ENCODE assay signal across 8 cellular contexts in the genomic region with DNA sequence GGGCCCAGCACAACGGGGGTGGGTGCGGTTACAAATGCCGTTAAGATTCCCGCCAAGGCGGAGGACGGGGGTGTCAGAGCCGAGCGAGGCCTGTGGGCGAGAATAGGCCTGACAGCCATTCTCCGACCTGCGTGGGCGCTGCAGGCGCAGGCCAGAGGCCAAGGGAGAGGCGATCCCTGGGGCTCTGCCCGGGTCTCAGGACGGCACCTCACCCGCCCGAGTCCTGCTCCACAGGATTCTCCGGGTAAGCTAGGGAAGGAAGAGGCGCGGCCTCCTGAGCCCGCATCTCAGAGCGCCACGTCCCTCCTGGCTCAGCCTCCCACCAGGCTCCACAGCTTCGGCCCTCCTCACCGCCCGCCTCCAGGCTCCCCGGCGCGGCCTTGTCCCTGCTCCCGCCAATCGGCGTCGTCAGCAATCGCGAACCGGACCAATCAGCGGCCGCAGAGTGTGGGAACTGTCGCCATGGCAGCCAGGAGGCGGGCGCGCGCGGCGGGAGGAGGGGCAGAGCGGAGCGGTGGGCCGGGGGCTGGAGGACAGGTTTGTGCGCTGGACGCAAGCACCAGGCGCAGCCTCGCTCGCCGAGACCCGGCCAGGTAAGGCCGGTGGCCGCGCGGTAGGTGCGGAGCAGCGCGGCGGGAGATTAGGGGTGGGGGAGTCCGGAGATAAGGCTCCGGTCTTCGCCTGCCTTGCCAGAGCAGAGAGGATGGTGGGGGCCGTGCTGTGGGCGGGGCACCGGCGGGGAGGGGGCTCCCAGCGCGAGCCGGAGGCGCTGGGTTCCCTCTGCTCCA. TPM values are rescaled to one million over a fixed set of nuclear protein-coding genes. Genes with fewer than 3 reads are reported as not detected.
A peak's percentile ranks its signal among the peaks of the same experiment; 100 is the strongest.
DNase-seq lines count a peak whose midpoint lies in the region; ATAC-seq and TF ChIP-seq lines count a peak whose summit lies in the region.

A gene (plus strand): TSS at position 504 of the 788 bp plus-strand sequence. CDS start 18,585 bp downstream, outside the sequence.

- H3K79me2 ChIP-seq in PC-9 (ENCODE audit: low read depth): no peaks in the 10 kb centered on the region

- 0 out of 2 replicates have a peak, but pooled peaks cover 9% of the 10 kb centered on the region for H3K4me1 ChIP-seq in PC-9 (replicated peaks; ENCODE audit: insufficient read depth)

- TF ChIP-seq CTCF in PC-9 (conservative IDR thresholded peaks at IDR 0.05): no peak
- TF ChIP-seq CTCF in epithelial cell of proximal tubule (conservative IDR thresholded peaks at IDR 0.05; ENCODE audit: low read depth, low read length): no peak

- H4K20me1 ChIP-seq in PC-9 (ENCODE audit: insufficient read depth): no peaks in the 10 kb centered on the region

- no TSS peak for BruUV-seq in PC-9 (replicated peaks; lab: Mats Ljungman, UMichigan)

- H3K4me2 ChIP-seq in PC-9: peak within 1 kb of the TSS; percentile 95

- CTCF ChIA-PET in PC-9 (lab: Charles Lee): no interaction called here

- peaks cover 13% of the 10 kb centered on the region; the same call in 1 of the 2 replicates for H3F3A ChIP-seq in PC-9 (ENCODE audit: insufficient read depth, low read depth)

- intact Hi-C loops in PC-9 (cut with micrococcal nuclease; ENCODE audit: unreplicated experiment): no loop called here

- H3K9me2 ChIP-seq in PC-9 (ENCODE audit: insufficient read depth): no peaks in the 10 kb centered on the region; the same call in 1 of the 2 replicates

- ATAC-seq in GM21619 (IDR thresholded peaks at IDR 0.05; ENCODE audit: unreplicated experiment): peak; percentile 97

- no peaks in the 10 kb centered on the region for H3K36me3 ChIP-seq in PC-9 (ENCODE audit: low read depth)

- peak within 1 kb of the TSS; percentile 89 for H3K4me3 ChIP-seq in Jurkat, Clone E6-1 (ENCODE audit: low read length)
- H3K4me3 ChIP-seq in PC-9 (peak within 1 kb of the TSS; percentile 79), epithelial cell of proximal tubule (ENCODE audit: low read depth, low read length) (peak within 1 kb of the TSS; percentile 89)

- POLR2A ChIA-PET in PC-9 (lab: Charles Lee; ENCODE audit: unreplicated experiment): interaction anchor here (0.6 kb wide), 2 partner anchors 13 to 42 kb away, joined by 3 to 9 read pairs; no protein-coding TSS in a partner anchor

- H2AFZ ChIP-seq in PC-9: peak within 1 kb of the TSS; percentile 96

- no peaks in the 10 kb centered on the region for H3K27me3 ChIP-seq in PC-9 (ENCODE audit: insufficient read depth, low read depth)

- DNase-seq in DMS153 (lab: John Stamatoyannopoulos, UW) (peak; percentile 93), PC-9 (peak; percentile 86 to 95), epithelial cell of proximal tubule (ENCODE audit: low read depth) (peak; percentile 27), mucosa of gallbladder (ENCODE audit: low spot score) (peak; percentile 97)
- peak; percentile 97 for DNase-seq in Jurkat, Clone E6-1 (ENCODE audit: low read depth, low spot score)
- peak; percentile 96 for DNase-seq in activated T-cell treated with anti-CD3 and anti-CD28 coated beads, Interleukin-2, amount 50 U/mL, for 1 hour
- DNase-seq in stimulated activated CD8-positive, alpha-beta memory T cell treated with anti-CD3 and anti-CD28 coated beads, Interleukin-4, amount 100 ng/mL, for 4 hours (ENCODE audit: low read depth in 2 of 2, low spot score in 1 of 2): peak; percentile 90

- no peaks in the 10 kb centered on the region for H3K9me3 ChIP-seq in PC-9 (ENCODE audit: insufficient read depth, low read depth)

- peak within 1 kb of the TSS; percentile 47 for H3K27ac ChIP-seq in PC-9

RNA-seq across cellular contexts. Expression of the gene that starts here (rescaled TPM):
- 608 TPM for polyA plus RNA-seq in Jurkat, Clone E6-1 (2012; ENCODE audit: insufficient read depth, insufficient read length)
- 22.4 and 29.7 TPM in 2 replicates for total RNA-seq in PC-9 (2021)
- 22.0 and 31.5 TPM in 2 replicates for total RNA-seq in epithelial cell of proximal tubule
- total RNA-seq in mucosa of gallbladder: 145 TPM

Comparison
In these comparisons a context has a peak if more than half of its experiments do, and no peak if none do; other contexts are left out.
1. Peak in every context shown above with its lines: DNase-seq, ATAC-seq, H3K4me3 ChIP-seq and H3K27ac ChIP-seq.
2. DNase-seq: peak in every context shown above with its lines; median percentile 97 in Jurkat, Clone E6-1; 97 in mucosa of gallbladder; 96 in activated T-cell treated with anti-CD3 and anti-CD28 coated beads, Interleukin-2, amount 50 U/mL, for 1 hour; 93 in DMS153; 90 in PC-9; 90 in stimulated activated CD8-positive, alpha-beta memory T cell treated with anti-CD3 and anti-CD28 coated beads, Interleukin-4, amount 100 ng/mL, for 4 hours; 27 in epithelial cell of proximal tubule.